10 cellular contexts compared by ENCODE assay signal in the genomic region with DNA sequence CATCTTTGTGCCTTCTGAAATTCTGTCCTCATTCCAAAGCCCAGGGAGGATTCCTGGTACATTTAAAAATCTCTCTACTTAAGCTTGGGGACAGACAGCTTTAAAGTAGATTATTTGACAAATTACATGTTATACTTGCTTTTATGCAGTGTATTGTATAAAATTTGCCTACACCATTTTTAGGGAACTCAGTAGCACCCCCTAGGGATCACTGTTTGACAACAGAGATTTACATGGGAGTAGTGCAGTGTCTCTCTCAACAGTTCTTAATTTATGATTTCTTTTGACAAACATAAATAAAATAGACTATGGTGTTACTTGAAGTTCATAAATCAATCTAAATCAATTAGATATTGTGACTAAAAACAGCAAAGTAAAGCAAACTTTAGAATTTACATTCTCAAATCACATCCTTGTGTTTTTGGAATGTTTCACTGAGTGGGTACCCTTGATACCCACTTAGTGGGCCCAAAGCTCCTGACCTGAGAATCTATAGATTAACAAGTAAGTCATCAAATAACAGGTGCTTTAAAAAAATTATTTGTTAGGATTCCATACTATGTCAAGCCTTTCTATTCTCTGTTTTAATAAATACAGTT.
A peak's percentile ranks its signal among the peaks of the same experiment; 100 is the strongest.
DNase-seq lines count a peak whose midpoint lies in the region; ATAC-seq lines count a peak whose summit lies in the region.
"Had no signal": no experiment of that assay in that cellular context is flagged by ENCODE, and none has a peak within 500 bp of the region (broad histone marks: within the 10 kb centered on the region; RNA-seq: fewer than 3 reads in every experiment).

No MANE protein-coding gene starts in this region.

- no peak overlapping the region for H3K27ac ChIP-seq in SJCRH30

- H3K9me3 ChIP-seq in SJCRH30 (replicated peaks): no peaks in the 10 kb centered on the region

- peaks cover 8 to 10% of the 10 kb centered on the region in 2 donors for H3K27me3 Mint-ChIP-seq in effector memory CD8-positive, alpha-beta T cell
- H3K27me3 Mint-ChIP-seq: activated naive CD4-positive, alpha-beta T cell treated with anti-CD3 and anti-CD28 coated beads, Interleukin-2, amount 10 ng/mL, durations not matched to agents 7 days and 5 days had no signal

- no peaks in the 10 kb centered on the region for H3K36me3 Mint-ChIP-seq in effector memory CD8-positive, alpha-beta T cell (ENCODE audit: insufficient read depth)
- H3K36me3 Mint-ChIP-seq: activated naive CD4-positive, alpha-beta T cell treated with anti-CD3 and anti-CD28 coated beads, Interleukin-2, amount 10 ng/mL, durations not matched to agents 7 days and 5 days had no signal

- H3K4me3 ChIP-seq in H7 (ENCODE audit: insufficient read depth, low read depth, low read length): no peak overlapping the region
- H3K4me3 ChIP-seq in SJCRH30: no peak overlapping the region

- H3K4me1 ChIP-seq in SJCRH30: peaks cover 2% of the 10 kb centered on the region

- H3K9me3 Mint-ChIP-seq in effector memory CD8-positive, alpha-beta T cell: peaks cover 0 to 6% of the 10 kb centered on the region in 2 donors

- DNase-seq in AG08395 (ENCODE audit: low spot score) (peak; percentile 40), H7 (peak; percentile 30), SJCRH30 (peak; percentile 5 to 36), foreskin melanocyte (peak; percentile 24), T-helper 9 cell (no peak)
- no peak for DNase-seq in effector CD4-positive, alpha-beta T cell
- no peak for DNase-seq in effector memory CD8-positive, alpha-beta T cell
- DNase-seq: activated naive CD4-positive, alpha-beta T cell treated with anti-CD3 and anti-CD28 coated beads, Interleukin-2, amount 10 ng/mL, durations not matched to agents 7 days and 5 days; NCI-H2029 treated with DMSO at 0.1 percent for 48 hours had no signal

- no peaks in the 10 kb centered on the region for H3K4me1 Mint-ChIP-seq in effector memory CD8-positive, alpha-beta T cell (ENCODE audit: low read depth in 2 of 2)
- H3K4me1 Mint-ChIP-seq: activated naive CD4-positive, alpha-beta T cell treated with anti-CD3 and anti-CD28 coated beads, Interleukin-2, amount 10 ng/mL, durations not matched to agents 7 days and 5 days had no signal

- no peaks in the 10 kb centered on the region for H3K36me3 ChIP-seq in H7 (replicated peaks; ENCODE audit: control insufficient read depth, insufficient read depth, low read length)
- no peaks in the 10 kb centered on the region for H3K36me3 ChIP-seq in SJCRH30

- H3K4me3 Mint-ChIP-seq in effector memory CD8-positive, alpha-beta T cell: no peak overlapping the region
- H3K4me3 Mint-ChIP-seq: activated naive CD4-positive, alpha-beta T cell treated with anti-CD3 and anti-CD28 coated beads, Interleukin-2, amount 10 ng/mL, durations not matched to agents 7 days and 5 days had no signal

- H3K27me3 ChIP-seq in H7 (ENCODE audit: control insufficient read depth, insufficient read depth, low read length) (no peaks in the 10 kb centered on the region), SJCRH30 (no peaks in the 10 kb centered on the region)

- H3K27ac Mint-ChIP-seq in effector memory CD8-positive, alpha-beta T cell: no peak overlapping the region
- H3K27ac Mint-ChIP-seq: activated naive CD4-positive, alpha-beta T cell treated with anti-CD3 and anti-CD28 coated beads, Interleukin-2, amount 10 ng/mL, durations not matched to agents 7 days and 5 days had no signal

- ATAC-seq in HG03135 (IDR thresholded peaks at IDR 0.05; ENCODE audit: unreplicated experiment): no peak
- no peak for ATAC-seq in effector memory CD8-positive, alpha-beta T cell (replicated peaks)

Comparison
In these comparisons a context has a peak if more than half of its experiments do, and no peak if none do; other contexts are left out.
1. DNase-seq: peak in AG08395 (single experiment), H7 (single experiment), SJCRH30 (2 of 2) and foreskin melanocyte (single experiment); none in effector CD4-positive, alpha-beta T cell (single experiment), effector memory CD8-positive, alpha-beta T cell (0 of 3) and T-helper 9 cell (single experiment).